1 cellular context compared by ENCODE assay signal in the genomic region with DNA sequence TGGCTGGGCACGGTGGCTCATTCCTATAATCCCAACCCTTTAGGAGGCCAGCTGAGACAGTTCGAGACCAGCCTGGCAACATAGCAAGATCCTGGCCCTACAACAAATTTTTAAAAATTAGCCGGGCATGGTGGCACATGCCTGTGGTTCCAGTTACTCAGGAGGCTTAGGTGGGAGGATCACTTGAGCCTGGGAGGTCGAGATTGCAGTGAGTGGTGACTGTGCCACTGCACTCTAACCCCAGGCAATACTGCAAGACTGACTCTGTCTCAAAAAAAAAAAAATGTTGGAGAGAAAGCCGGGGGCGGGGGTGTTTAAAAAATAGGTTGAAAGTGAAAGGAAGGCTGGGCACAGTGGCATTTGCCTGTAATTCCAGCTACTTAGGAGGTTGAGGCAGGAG.
TF ChIP-seq lines count a peak whose summit lies in the region.

No MANE protein-coding gene starts in this region.

TF ChIP-seq in K562, 482 proteins besides CTCF, POLR2A, EP300 and RAD21:
- TF ChIP-seq EGR1 (conservative IDR thresholded peaks at IDR 0.05) (peak; percentile 37; the same call in 1 of the 2 replicates), SMAD4 (CRISPR knock-in tag; conservative IDR thresholded peaks at IDR 0.05) (no peak)
